ENCODE assay signal across 30 cellular contexts in genomic region chr3:14676881-14677280, GRCh38. TPM values are rescaled to one million over a fixed set of nuclear protein-coding genes. Genes with fewer than 3 reads are reported as not detected.
"Had no signal": no experiment of that assay in that cellular context is flagged by ENCODE, and none has a peak within 500 bp of the region (broad histone marks: within the 10 kb centered on the region; RNA-seq: fewer than 3 reads in every experiment).

No MANE protein-coding gene starts in this region.

- H3K27me3 Mint-ChIP-seq: activated CD8-positive, alpha-beta memory T cell treated with anti-CD3 and anti-CD28 coated beads, Interleukin-2, amount 10 ng/mL, durations not matched to agents 7 days and 5 days; activated naive CD8-positive, alpha-beta T cell treated with anti-CD3 and anti-CD28 coated beads for 36 hours; activated T-cell treated with anti-CD3 and anti-CD28 coated beads, Interleukin-2, amount 50 U/mL, for 24 hours; T-cell had no signal

- H3K27me3 ChIP-seq: Peyer's patch, SJCRH30 had no signal

- H3K4me3 ChIP-seq: Peyer's patch, SJCRH30 had no signal

- H3K4me1 ChIP-seq: Peyer's patch, SJCRH30 had no signal

- H3K27ac Mint-ChIP-seq: activated CD8-positive, alpha-beta memory T cell treated with anti-CD3 and anti-CD28 coated beads, Interleukin-2, amount 10 ng/mL, durations not matched to agents 7 days and 5 days; activated naive CD8-positive, alpha-beta T cell treated with anti-CD3 and anti-CD28 coated beads for 36 hours; activated T-cell treated with anti-CD3 and anti-CD28 coated beads, Interleukin-2, amount 50 U/mL, for 24 hours; T-cell had no signal

- ATAC-seq: activated CD4-positive, CD25-positive, alpha-beta regulatory T cell treated with anti-CD3 and anti-CD28 coated beads, Interleukin-2, amount 50 U/mL, for 24 hours; activated CD8-positive, alpha-beta memory T cell treated with anti-CD3 and anti-CD28 coated beads, Interleukin-2, amount 10 ng/mL, durations not matched to agents 7 days and 5 days; T-cell had no signal

- H3K4me1 Mint-ChIP-seq: activated CD8-positive, alpha-beta memory T cell treated with anti-CD3 and anti-CD28 coated beads, Interleukin-2, amount 10 ng/mL, durations not matched to agents 7 days and 5 days; activated naive CD8-positive, alpha-beta T cell treated with anti-CD3 and anti-CD28 coated beads for 36 hours; T-cell had no signal

- H3K27ac ChIP-seq: Peyer's patch, RWPE1, SJCRH30 had no signal

- H3K9me3 ChIP-seq: Peyer's patch had no signal

- H3K4me3 Mint-ChIP-seq: activated CD8-positive, alpha-beta memory T cell treated with anti-CD3 and anti-CD28 coated beads, Interleukin-2, amount 10 ng/mL, durations not matched to agents 7 days and 5 days; activated naive CD8-positive, alpha-beta T cell treated with anti-CD3 and anti-CD28 coated beads for 36 hours; activated T-cell treated with anti-CD3 and anti-CD28 coated beads, Interleukin-2, amount 50 U/mL, for 24 hours; T-cell had no signal

- DNase-seq: activated CD4-positive, alpha-beta T cell treated with anti-CD3 and anti-CD28 coated beads for 48 hours; activated CD4-positive, alpha-beta T cell treated with anti-CD3 and anti-CD28 coated beads, Interleukin-2, amount 50 U/mL, for 48 hours; activated CD8-positive, alpha-beta memory T cell treated with anti-CD3 and anti-CD28 coated beads, Interleukin-2, amount 10 ng/mL, durations not matched to agents 7 days and 5 days; activated effector memory CD4-positive, alpha-beta T cell treated with anti-CD3 and anti-CD28 coated beads, Interleukin-2, amount 50 U/mL, for 16 hours; activated naive CD4-positive, alpha-beta T cell treated with Interleukin-2 at 50 U/mL for 16 hours; activated naive CD8-positive, alpha-beta T cell treated with anti-CD3 and anti-CD28 coated beads for 36 hours; activated T-cell treated with anti-CD3 and anti-CD28 coated beads, Interleukin-2, amount 50 U/mL, for 24 hours; cerebellar nuclear complex; IMR-90; Kasumi-1; KBM-7; NCI-H1092; NCI-H1417; NCI-H1694; NCI-H2029; NCI-H2107; NCI-H2171 treated with DMSO at 0.1 percent for 48 hours; NCI-H226; NCI-H526; NCI-H774; NK-92 treated with Interleukin-12 subunit alpha and Interleukin-12 subunit beta, amount 100 ng/mL, for 24 hours; Peyer's patch; Right ventricle myocardium superior; SJCRH30; T-cell had no signal

RNA-seq across cellular contexts. Expression of gene C3orf20, which starts 1.9 kb away (rescaled TPM):
- total RNA-seq: IMR-90, M059J, NCI-H460, Peyer's patch, Right ventricle myocardium superior, SJCRH30 had no signal
- polyA plus RNA-seq: adipose tissue, IMR-90 had no signal
